8 cellular contexts compared by ENCODE assay signal in the genomic region with DNA sequence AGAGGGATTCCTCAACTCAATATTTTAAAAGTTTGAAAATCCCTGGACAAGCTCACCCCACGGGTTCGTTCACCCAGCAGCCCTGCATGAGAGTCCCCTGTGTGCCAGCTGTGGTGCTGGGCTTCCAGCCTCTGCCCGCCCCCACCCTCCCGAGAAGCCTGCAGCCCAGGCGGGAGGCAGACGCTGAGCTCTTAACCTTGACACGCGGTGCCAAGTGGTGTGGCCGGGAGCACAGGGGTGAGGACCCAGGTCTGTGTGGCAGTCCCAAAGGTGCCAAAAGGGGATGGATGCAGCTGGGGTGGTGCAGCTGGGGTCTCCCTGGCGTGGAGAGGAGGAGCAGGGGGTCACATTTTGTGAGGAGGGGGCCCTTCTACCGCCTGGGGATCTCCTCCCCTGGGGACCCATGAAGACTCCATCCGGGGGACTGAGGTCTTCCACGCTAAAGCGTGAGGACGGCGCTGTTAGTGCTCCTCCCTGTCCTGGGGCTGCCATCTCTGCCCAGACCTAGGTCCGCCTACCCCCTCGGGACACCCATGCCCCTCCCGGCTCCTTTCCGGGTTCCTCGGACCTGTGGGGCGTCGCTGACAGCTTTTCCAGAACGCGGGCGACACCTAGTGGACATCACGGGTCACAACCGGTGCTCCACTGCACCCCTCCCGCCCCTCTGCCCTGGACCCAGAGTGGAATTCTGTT. TPM values are rescaled to one million over a fixed set of nuclear protein-coding genes. Genes with fewer than 3 reads are reported as not detected.
DNase-seq lines count a peak whose midpoint lies in the region; ATAC-seq and TF ChIP-seq lines count a peak whose summit lies in the region.

No MANE protein-coding gene starts in this region.

- H3K36me3 Mint-ChIP-seq in activated CD8-positive, alpha-beta T cell treated with anti-CD3 and anti-CD28 coated beads for 36 hours (ENCODE audit: low read depth): no peaks in the 10 kb centered on the region

- H3K4me1 ChIP-seq in lung (ENCODE audit: control insufficient read depth in 2 of 2, insufficient read depth in 2 of 2, low read length in 2 of 2): peaks cover 0 to 8% of the 10 kb centered on the region in 2 donors

- H3K9me3 Mint-ChIP-seq in activated CD8-positive, alpha-beta T cell treated with anti-CD3 and anti-CD28 coated beads for 36 hours: no peaks in the 10 kb centered on the region

- peak; percentile 97 for TF ChIP-seq CTCF in activated CD8-positive, alpha-beta T cell treated with anti-CD3 and anti-CD28 coated beads for 36 hours (IDR thresholded peaks at IDR 0.05)
- TF ChIP-seq CTCF in lung (IDR thresholded peaks at IDR 0.05; ENCODE audit: control extremely low read depth, extremely low read depth): peak; percentile 78

- no peaks in the 10 kb centered on the region for H3K27me3 ChIP-seq in lung (ENCODE audit: control insufficient read depth, insufficient read depth)

- H3K4me3 ChIP-seq in lung: no peak overlapping the region

- H3K27ac Mint-ChIP-seq in activated CD8-positive, alpha-beta T cell treated with anti-CD3 and anti-CD28 coated beads for 36 hours: no peak overlapping the region

- H3K4me1 Mint-ChIP-seq in activated CD8-positive, alpha-beta T cell treated with anti-CD3 and anti-CD28 coated beads for 36 hours (ENCODE audit: low read depth): peaks cover 10% of the 10 kb centered on the region

- DNase-seq in ELF-1 (ENCODE audit: low read depth, low spot score) (peak; percentile 93), NCI-H69 (lab: John Stamatoyannopoulos, UW) (peak; percentile 71), ecto neural progenitor cell (ENCODE audit: low spot score) (peak; percentile 87), lung (ENCODE audit: low spot score) (peak; percentile 86)
- DNase-seq in activated CD8-positive, alpha-beta T cell treated with anti-CD3 and anti-CD28 coated beads for 36 hours: peak; percentile 81
- peak; percentile 72 to 77 for DNase-seq in stimulated activated CD4-positive, alpha-beta T cell treated with anti-CD3 and anti-CD28 coated beads, Interleukin-4, amount 100 ng/mL, for 48 hours (ENCODE audit: low read depth in 2 of 2)

- peak; percentile 56 for ATAC-seq in HG03159 (IDR thresholded peaks at IDR 0.05; ENCODE audit: unreplicated experiment)
- peak; percentile 98 for ATAC-seq in activated CD8-positive, alpha-beta T cell treated with anti-CD3 and anti-CD28 coated beads for 36 hours
- ATAC-seq in lung (ENCODE audit: insufficient read depth, low FRiP score): peak; percentile 84
- ATAC-seq in GM21786 (IDR thresholded peaks at IDR 0.05; ENCODE audit: unreplicated experiment): no peak

- intact Hi-C loops in activated CD8-positive, alpha-beta T cell treated with anti-CD3 and anti-CD28 coated beads for 36 hours (cut with micrococcal nuclease): loop anchor here (5.0 kb wide), 2 partner anchors 50 to 235 kb away; no protein-coding TSS in a partner anchor

- 7 to 10% methylated on average over 27 to 29 of the region's 29 CpGs for WGBS in lung, 2 donors

- POLR2A ChIA-PET in activated CD8-positive, alpha-beta T cell treated with anti-CD3 and anti-CD28 coated beads for 36 hours (lab: Charles Lee): no interaction called here

- peak overlapping the region; percentile 62 for H3K4me3 Mint-ChIP-seq in activated CD8-positive, alpha-beta T cell treated with anti-CD3 and anti-CD28 coated beads for 36 hours

- H3K9me3 ChIP-seq in lung (ENCODE audit: control insufficient read depth in 2 of 2, insufficient read depth in 1 of 2, low read length in 1 of 2): no peaks in the 10 kb centered on the region

- H3K27ac ChIP-seq in lung (ENCODE audit: low read depth in 1 of 2, low read length in 1 of 2): peak overlapping the region in 1 of 2 donors; percentile 85

- CTCF ChIA-PET in activated CD8-positive, alpha-beta T cell treated with anti-CD3 and anti-CD28 coated beads for 36 hours (lab: Charles Lee): interaction anchor here (0.5 to 6.0 kb wide), 33 partner anchors 8 to 437 kb away, joined by 3 to 86 read pairs (median 5); partner anchors contain the start of gene OTUD3

- H3K36me3 ChIP-seq in lung (ENCODE audit: control insufficient read depth in 2 of 2, insufficient read depth in 2 of 2, low read length in 2 of 2): no peaks in the 10 kb centered on the region

- peaks cover 1% of the 10 kb centered on the region for H3K27me3 Mint-ChIP-seq in activated CD8-positive, alpha-beta T cell treated with anti-CD3 and anti-CD28 coated beads for 36 hours

RNA-seq across cellular contexts. Expression of gene PLA2G2F, which starts 12.9 kb away (rescaled TPM):
- total RNA-seq in activated CD8-positive, alpha-beta T cell treated with anti-CD3 and anti-CD28 coated beads for 36 hours: not detected
- not detected for total RNA-seq in lung
- not detected for polyA plus RNA-seq in lung

RNA-seq across cellular contexts. Expression of gene PLA2G2D, which starts 32.7 kb away (rescaled TPM):
- not detected for total RNA-seq in activated CD8-positive, alpha-beta T cell treated with anti-CD3 and anti-CD28 coated beads for 36 hours
- under 1 TPM in 1 of 2 donors, not detected in 1; 0.57 TPM for total RNA-seq in lung
- polyA plus RNA-seq in lung: under 1 TPM; 0.06 TPM

RNA-seq across cellular contexts. Expression of gene UBXN10, which starts 33.8 kb away (rescaled TPM):
- under 1 TPM; 0.34 to 0.45 TPM for total RNA-seq in activated CD8-positive, alpha-beta T cell treated with anti-CD3 and anti-CD28 coated beads for 36 hours
- 10 to 100 TPM; 19.2 to 19.7 TPM for total RNA-seq in lung
- 1 to 10 TPM; 2.5 to 5.3 TPM for polyA plus RNA-seq in lung

RNA-seq across cellular contexts. Expression of gene PLA2G2C, which starts 34.3 kb away (rescaled TPM):
- total RNA-seq in activated CD8-positive, alpha-beta T cell treated with anti-CD3 and anti-CD28 coated beads for 36 hours: under 1 TPM; 0.29 to 0.59 TPM
- under 1 TPM in 1 of 2 donors, not detected in 1; 0.09 TPM for total RNA-seq in lung
- not detected for polyA plus RNA-seq in lung

Comparison
In these comparisons a context has a peak if more than half of its experiments do, and no peak if none do; other contexts are left out.
1. RNA of gene UBXN10, which starts 33.8 kb away (total RNA-seq): 19.2 to 19.7 TPM in lung; 0.34 to 0.45 TPM in activated CD8-positive, alpha-beta T cell treated with anti-CD3 and anti-CD28 coated beads for 36 hours; every median in the first group is over 10 times any median in the second.
2. Peak in every context shown above with its lines, with median percentiles within 50 percentile points of each other: DNase-seq.